In genomic region chr12:40202095-40203059, GRCh38 we compare ENCODE assay signal across 15 cellular contexts. TPM values are rescaled to one million over a fixed set of nuclear protein-coding genes. Genes with fewer than 3 reads are reported as not detected.
DNase-seq lines count a peak whose midpoint lies in the region; ATAC-seq and TF ChIP-seq lines count a peak whose summit lies in the region.
"Had no signal": no experiment of that assay in that cellular context is flagged by ENCODE, and none has a peak within 500 bp of the region (broad histone marks: within the 10 kb centered on the region; RNA-seq: fewer than 3 reads in every experiment).

No MANE protein-coding gene starts in this region.

- no peaks in the 10 kb centered on the region; the same call in none of the 2 replicates for H3K9me3 ChIP-seq in PC-9 (ENCODE audit: insufficient read depth, low read depth)
- H3K9me3 ChIP-seq: body of pancreas had no signal

- H2AFZ ChIP-seq in PC-9, result peak overlapping the region; percentile 40; the same call in 1 of the 2 replicates

- no TSS peak for BruUV-seq in PC-9 (replicated peaks; lab: Mats Ljungman, UMichigan)

- no peak overlapping the region for H3K4me2 ChIP-seq in PC-9

- no peak overlapping the region for H3K4me3 ChIP-seq in PC-9
- H3K4me3 ChIP-seq: body of pancreas, skin epidermis had no signal

- no peak for TF ChIP-seq CTCF in PC-9 (conservative IDR thresholded peaks at IDR 0.05)

- H3F3A ChIP-seq in PC-9 (ENCODE audit: insufficient read depth, low read depth), result no peaks in the 10 kb centered on the region

- no peaks in the 10 kb centered on the region for H3K9me2 ChIP-seq in PC-9 (ENCODE audit: insufficient read depth)

- no peaks in the 10 kb centered on the region for H3K36me3 ChIP-seq in PC-9 (ENCODE audit: low read depth)

- no peaks in the 10 kb centered on the region for H3K79me2 ChIP-seq in PC-9 (ENCODE audit: low read depth)

- intact Hi-C loops in PC-9 (cut with micrococcal nuclease; ENCODE audit: unreplicated experiment), result no loop called here

- CTCF ChIA-PET in PC-9 (lab: Charles Lee), result no interaction called here

- H3K4me1 ChIP-seq in PC-9 (replicated peaks; ENCODE audit: insufficient read depth), result no peaks in the 10 kb centered on the region
- H3K4me1 ChIP-seq: body of pancreas had no signal

- no peaks in the 10 kb centered on the region for H3K27me3 ChIP-seq in PC-9 (ENCODE audit: insufficient read depth, low read depth)
- H3K27me3 ChIP-seq: body of pancreas had no signal

- H4K20me1 ChIP-seq in PC-9 (ENCODE audit: insufficient read depth), result no peaks in the 10 kb centered on the region

- DNase-seq in PC-9 (no peak), dermis blood vessel endothelial cell (no peak), amniotic stem cell (lab: John Stamatoyannopoulos, UW) (no peak), substantia nigra (lab: John Stamatoyannopoulos, UW) (no peak), NCI-H82 (lab: John Stamatoyannopoulos, UW) (no peak)
- DNase-seq: activated CD4-positive, alpha-beta memory T cell treated with anti-CD3 and anti-CD28 coated beads for 36 hours; activated effector memory CD4-positive, alpha-beta T cell treated with anti-CD3 and anti-CD28 coated beads, Interleukin-2, amount 50 U/mL, for 16 hours; body of pancreas; CD4-positive, alpha-beta memory T cell; NCI-H1048; NCI-H226; T-helper 9 cell had no signal

- no peak overlapping the region for H3K27ac ChIP-seq in PC-9
- H3K27ac ChIP-seq in substantia nigra (ENCODE audit: low read depth, low read length, poor library complexity, severe bottlenecking), result no peak overlapping the region
- H3K27ac ChIP-seq: body of pancreas, skin epidermis had no signal

- POLR2A ChIA-PET in PC-9 (lab: Charles Lee; ENCODE audit: unreplicated experiment), result no interaction called here

- ATAC-seq in GM19035 (IDR thresholded peaks at IDR 0.05; ENCODE audit: unreplicated experiment) (peak; percentile 83), HG03439 (IDR thresholded peaks at IDR 0.05; ENCODE audit: unreplicated experiment) (peak; percentile 10)
- ATAC-seq: body of pancreas had no signal

RNA-seq across cellular contexts. Expression of gene LRRK2, which starts 22.4 kb away (rescaled TPM):
- total RNA-seq in PC-9 (2021), result 0.26 and 0.48 TPM in 2 replicates
- total RNA-seq in dermis blood vessel endothelial cell, result 0.51 and 0.65 TPM in 2 replicates
